11 cellular contexts compared by ENCODE assay signal in genomic region chr4:173040200-173040599, GRCh38.
DNase-seq lines count a peak whose midpoint lies in the region; FAIRE-seq and TF ChIP-seq lines count a peak whose summit lies in the region.
"Had no signal": no experiment of that assay in that cellular context is flagged by ENCODE, and none has a peak within 500 bp of the region (broad histone marks: within the 10 kb centered on the region; RNA-seq: fewer than 3 reads in every experiment).

No MANE protein-coding gene starts in this region.

- H3K18ac ChIP-seq in mesenchymal stem cell (ENCODE audit: low read depth in 1 of 2, low read length in 2 of 2), result no peak overlapping the region

- H3K4me3 ChIP-seq in HEK293 (ENCODE audit: low read depth, low read length) (no peak overlapping the region), adipocyte (ENCODE audit: low read length) (peak overlapping the region; percentile 16), mesenchymal stem cell (ENCODE audit: insufficient read depth in 1 of 2, low read depth in 1 of 2, low read length in 2 of 2) (no peak overlapping the region)

- no peak overlapping the region for H2BK15ac ChIP-seq in mesenchymal stem cell (ENCODE audit: low read depth, poor library complexity, severe bottlenecking)

- H3K9ac ChIP-seq in adipocyte (ENCODE audit: low read length) (no peak overlapping the region), mesenchymal stem cell (ENCODE audit: low read length) (peak overlapping the region; percentile 7)

- no peaks in the 10 kb centered on the region for H3K79me1 ChIP-seq in mesenchymal stem cell (replicated peaks; ENCODE audit: low read length, poor library complexity, severe bottlenecking)

- H2BK5ac ChIP-seq in mesenchymal stem cell (ENCODE audit: low read depth, low read length, poor library complexity, severe bottlenecking), result no peak overlapping the region

- H3K27ac ChIP-seq in HEK293 (ENCODE audit: extremely low read depth, low read depth, low read length), result no peak overlapping the region
- peak overlapping the region; percentile 68 for H3K27ac ChIP-seq in mesenchymal stem cell (ENCODE audit: low read length, poor library complexity, severe bottlenecking)
- H3K27ac ChIP-seq: brain microvascular endothelial cell had no signal

- H3K36me3 ChIP-seq in HEK293 (ENCODE audit: control insufficient read depth in 2 of 2, insufficient read depth in 1 of 2, low read length in 2 of 2), result no peaks in the 10 kb centered on the region
- no peaks in the 10 kb centered on the region for H3K36me3 ChIP-seq in adipocyte (ENCODE audit: control insufficient read depth, insufficient read depth, low read length, severe bottlenecking)
- H3K36me3 ChIP-seq in mesenchymal stem cell (ENCODE audit: control insufficient read depth in 1 of 2, insufficient read depth in 2 of 2, low read depth in 1 of 2, low read length in 2 of 2), result no peaks in the 10 kb centered on the region
- H3K36me3 ChIP-seq: brain microvascular endothelial cell had no signal

- H3K14ac ChIP-seq in mesenchymal stem cell (ENCODE audit: low read length in 2 of 2), result no peak overlapping the region

- H2AFZ ChIP-seq in mesenchymal stem cell (ENCODE audit: low read depth, low read length), result no peak overlapping the region

- no peak overlapping the region for H3K23ac ChIP-seq in mesenchymal stem cell (ENCODE audit: low read length in 2 of 2)

- POLR2A ChIA-PET in HEK293 (lab: Yijun Ruan, JAX), result no interaction called here

- no peak for DNase-seq in Calu3
- peak; percentile 48 for DNase-seq in adipocyte (ENCODE audit: low read depth)
- DNase-seq in mesenchymal stem cell, result peak; percentile 15
- no peak for DNase-seq in HTR-8/SVneo (ENCODE audit: insufficient read length, low spot score)
- no peak for DNase-seq in DMS114 treated with DMSO at 0.1 percent for 48 hours (lab: John Stamatoyannopoulos, UW; ENCODE audit: unreplicated experiment)
- DNase-seq in stimulated activated CD4-positive, alpha-beta T cell treated with anti-CD3 and anti-CD28 coated beads, Interleukin-1b, Interleukin-23, amount 100 ng/mL, for 48 hours, result no peak
- DNase-seq in frontal cortex (ENCODE audit: low spot score in 2 of 2), result no peak
- DNase-seq: activated CD4-positive, alpha-beta T cell treated with anti-CD3 and anti-CD28 coated beads for 36 hours; brain microvascular endothelial cell; GF-D8 had no signal

- no peaks in the 10 kb centered on the region for H3K9me3 Mint-ChIP-seq in Calu3 (ENCODE audit: low read depth, unreplicated experiment)

- no peak overlapping the region for H2BK120ac ChIP-seq in mesenchymal stem cell (ENCODE audit: low read depth, low read length)

- no peaks in the 10 kb centered on the region for H3K27me3 Mint-ChIP-seq in Calu3 (ENCODE audit: unreplicated experiment)

- CTCF ChIA-PET in Calu3 (lab: Charles Lee), result no interaction called here
- CTCF ChIA-PET in HEK293 (lab: Yijun Ruan, JAX), result interaction anchor here (2.2 kb wide), 1 partner anchor 27 kb away, joined by 9 read pairs; no protein-coding TSS in a partner anchor

- FAIRE-seq in HTR-8/SVneo (lab: Jason Lieb, UNC) (no peak), frontal cortex (lab: Jason Lieb, UNC) (no peak)

- H4K91ac ChIP-seq in mesenchymal stem cell (ENCODE audit: low read length), result no peak overlapping the region

- TF ChIP-seq CTCF in Calu3 (IDR thresholded peaks at IDR 0.05; ENCODE audit: unreplicated experiment) (no peak), HEK293 (tag by site-specific recombination; IDR thresholded peaks at IDR 0.05) (no peak)

- H3K4me1 Mint-ChIP-seq in Calu3 (ENCODE audit: low read depth, unreplicated experiment), result peaks cover 24% of the 10 kb centered on the region
- H3K4me1 Mint-ChIP-seq: activated CD4-positive, alpha-beta T cell treated with anti-CD3 and anti-CD28 coated beads for 36 hours had no signal

- no peak overlapping the region for H3K4me2 ChIP-seq in mesenchymal stem cell (ENCODE audit: low read length, poor library complexity, severe bottlenecking)

- H3K27me3 ChIP-seq in adipocyte (replicated peaks; ENCODE audit: control insufficient read depth, insufficient read depth, low read length), result no peaks in the 10 kb centered on the region
- H3K27me3 ChIP-seq in mesenchymal stem cell (ENCODE audit: control insufficient read depth in 1 of 2, insufficient read depth in 1 of 2, low read length in 2 of 2), result no peaks in the 10 kb centered on the region
- H3K27me3 ChIP-seq: brain microvascular endothelial cell had no signal

- H3K36me3 Mint-ChIP-seq in Calu3 (ENCODE audit: insufficient read depth, unreplicated experiment), result no peaks in the 10 kb centered on the region

- no peak overlapping the region for H4K8ac ChIP-seq in mesenchymal stem cell (ENCODE audit: low read length)

- H3K9me3 ChIP-seq in HEK293 (ENCODE audit: control insufficient read depth, insufficient read depth, low read depth, low read length) (no peaks in the 10 kb centered on the region), adipocyte (ENCODE audit: control insufficient read depth, low read length) (no peaks in the 10 kb centered on the region), mesenchymal stem cell (ENCODE audit: control insufficient read depth, low read length) (no peaks in the 10 kb centered on the region)

- peak overlapping the region; percentile 72 for H3K27ac Mint-ChIP-seq in Calu3 (ENCODE audit: unreplicated experiment)
- H3K27ac Mint-ChIP-seq: activated CD4-positive, alpha-beta T cell treated with anti-CD3 and anti-CD28 coated beads for 36 hours had no signal

- intact Hi-C loops in Calu3 (cut with micrococcal nuclease; ENCODE audit: unreplicated experiment), result no loop called here

- WGBS in mesenchymal stem cell, result 42% methylated on average over 1 of the region's 1 CpG

- H2AK5ac ChIP-seq in mesenchymal stem cell (ENCODE audit: low read length, severe bottlenecking), result no peak overlapping the region

- H3K4ac ChIP-seq in mesenchymal stem cell (ENCODE audit: low read depth in 1 of 2, low read length in 2 of 2), result no peak overlapping the region

- no peak overlapping the region for H2BK12ac ChIP-seq in mesenchymal stem cell (ENCODE audit: low read length in 2 of 2)

- 0 out of 2 replicates have a peak, but pooled peaks cover 4% of the 10 kb centered on the region for H3K4me1 ChIP-seq in HEK293 (ENCODE audit: control insufficient read depth, insufficient read depth, low read length)
- H3K4me1 ChIP-seq in adipocyte (ENCODE audit: control insufficient read depth, insufficient read depth, low read length), result peaks cover 10% of the 10 kb centered on the region
- H3K4me1 ChIP-seq in mesenchymal stem cell (ENCODE audit: control insufficient read depth, insufficient read depth, low read depth, low read length), result peaks cover 4% of the 10 kb centered on the region

- H3K4me3 Mint-ChIP-seq in Calu3 (ENCODE audit: low read depth, unreplicated experiment), result no peak overlapping the region
- H3K4me3 Mint-ChIP-seq: activated CD4-positive, alpha-beta T cell treated with anti-CD3 and anti-CD28 coated beads for 36 hours had no signal

- no TSS peak for BruUV-seq in Calu3 (replicated peaks; lab: Mats Ljungman, UMichigan)

TF ChIP-seq in HEK293, 187 proteins besides CTCF, POLR2A, EP300 and RAD21:
- no peak for TF ChIP-seq ZEB2 (tag by site-specific recombination; IDR thresholded peaks at IDR 0.05)
- no peak for TF ChIP-seq GFI1B (tag by site-specific recombination; IDR thresholded peaks at IDR 0.05)
- no peak for TF ChIP-seq ZNF514 (tag by site-specific recombination; IDR thresholded peaks at IDR 0.05)
- peak; percentile 51 for TF ChIP-seq SCRT2 (tag by site-specific recombination; IDR thresholded peaks at IDR 0.05)
- TF ChIP-seq ZNF292 (tag by site-specific recombination; IDR thresholded peaks at IDR 0.05; ENCODE audit: borderline replicate concordance, low read depth), result no peak

Comparison
In these comparisons a context has a peak if more than half of its experiments do, and no peak if none do; other contexts are left out.
1. DNase-seq: peak in adipocyte (single experiment) and mesenchymal stem cell (single experiment); none in Calu3 (single experiment), HTR-8/SVneo (single experiment), DMS114 treated with DMSO at 0.1 percent for 48 hours (single experiment), stimulated activated CD4-positive, alpha-beta T cell treated with anti-CD3 and anti-CD28 coated beads, Interleukin-1b, Interleukin-23, amount 100 ng/mL, for 48 hours (single experiment) and frontal cortex (0 of 2).